ENCODE assay signal across 8 cellular contexts in the genomic region with DNA sequence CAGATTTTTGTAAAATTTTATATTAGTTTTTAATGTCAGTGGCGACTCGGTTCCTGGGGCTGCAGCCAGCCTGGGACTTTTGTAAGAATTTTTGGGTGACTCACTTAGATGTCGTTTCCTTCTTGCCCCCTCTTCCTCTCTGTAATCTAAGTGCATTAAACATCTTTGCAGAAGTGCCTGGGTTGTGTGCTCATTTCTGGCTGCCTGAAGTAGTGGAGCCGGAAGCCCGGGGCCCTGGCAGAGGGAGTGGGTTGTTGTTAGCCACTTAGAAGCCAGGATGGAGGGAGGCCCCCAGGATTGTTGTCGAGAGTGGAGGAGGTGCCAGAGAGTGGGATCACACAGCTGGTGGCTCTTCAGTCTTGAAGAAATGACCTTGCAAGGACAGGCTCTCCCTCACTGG. TPM values are rescaled to one million over a fixed set of nuclear protein-coding genes. Genes with fewer than 3 reads are reported as not detected.
DNase-seq lines count a peak whose midpoint lies in the region; ATAC-seq lines count a peak whose summit lies in the region.

No MANE protein-coding gene starts in this region.

- no peak overlapping the region for H3K4me3 ChIP-seq in iPS-15b (ENCODE audit: low read depth, low read length)
- H3K4me3 ChIP-seq in stomach smooth muscle (ENCODE audit: low read length in 2 of 2) = no peak overlapping the region

- H3K27me3 ChIP-seq in iPS-15b (ENCODE audit: control insufficient read depth, insufficient read depth, low read length) (no peaks in the 10 kb centered on the region), stomach smooth muscle (ENCODE audit: control insufficient read depth in 1 of 2, insufficient read depth in 2 of 2, low read length in 2 of 2) (no peaks in the 10 kb centered on the region)

- peak; percentile 93 to 96 for DNase-seq in NOMO-1 (lab: John Stamatoyannopoulos, UW; ENCODE audit: unreplicated experiment in 2 of 2)
- no peak for DNase-seq in activated naive CD4-positive, alpha-beta T cell treated with anti-CD3 and anti-CD28 coated beads, Interleukin-2, amount 50 U/mL, for 72 hours (ENCODE audit: low spot score in 2 of 2)
- DNase-seq in pons (ENCODE audit: low spot score) = no peak
- DNase-seq in DMS 273 treated with DMSO at 0.1 percent for 48 hours (lab: John Stamatoyannopoulos, UW) = no peak
- DNase-seq in NCI-H1105 treated with DMSO at 0.1 percent for 48 hours (lab: John Stamatoyannopoulos, UW) = no peak

- H3K27ac Mint-ChIP-seq in activated naive CD4-positive, alpha-beta T cell treated with anti-CD3 and anti-CD28 coated beads, Interleukin-2, amount 50 U/mL, for 72 hours = peak overlapping the region; percentile 80 to 92

- no peaks in the 10 kb centered on the region for H3K36me3 Mint-ChIP-seq in activated naive CD4-positive, alpha-beta T cell treated with anti-CD3 and anti-CD28 coated beads, Interleukin-2, amount 50 U/mL, for 72 hours

- no peaks in the 10 kb centered on the region for H3K9me3 ChIP-seq in iPS-15b (ENCODE audit: control insufficient read depth, insufficient read depth, low read length)
- H3K9me3 ChIP-seq in stomach smooth muscle (ENCODE audit: control insufficient read depth in 2 of 2, low read length in 2 of 2) = no peaks in the 10 kb centered on the region

- H3K4me1 ChIP-seq in iPS-15b (ENCODE audit: control insufficient read depth, insufficient read depth, low read length) (peaks cover 19% of the 10 kb centered on the region), stomach smooth muscle (ENCODE audit: control insufficient read depth, insufficient read depth, low read length) (peaks cover 52% of the 10 kb centered on the region)

- H3K36me3 ChIP-seq in iPS-15b (ENCODE audit: control insufficient read depth, insufficient read depth, low read length) (no peaks in the 10 kb centered on the region), stomach smooth muscle (ENCODE audit: control insufficient read depth in 2 of 2, insufficient read depth in 2 of 2, low read length in 2 of 2) (peaks cover 0 to 2% of the 10 kb centered on the region in 2 donors)

- H3K27ac ChIP-seq in stomach smooth muscle (ENCODE audit: low read length) = peak overlapping the region; percentile 71

- ATAC-seq in activated naive CD4-positive, alpha-beta T cell treated with anti-CD3 and anti-CD28 coated beads, Interleukin-2, amount 50 U/mL, for 72 hours = peak; percentile 48 to 76
- no peak for ATAC-seq in GM18858 (IDR thresholded peaks at IDR 0.05; ENCODE audit: unreplicated experiment)

- H3K9me3 Mint-ChIP-seq in activated naive CD4-positive, alpha-beta T cell treated with anti-CD3 and anti-CD28 coated beads, Interleukin-2, amount 50 U/mL, for 72 hours = no peaks in the 10 kb centered on the region

- H3K9ac ChIP-seq in iPS-15b (ENCODE audit: low read depth, low read length) (peak overlapping the region; percentile 24), stomach smooth muscle (ENCODE audit: low read length in 2 of 2) (peak overlapping the region in 1 of 2 donors; percentile 15)

RNA-seq across cellular contexts. Expression of a gene that starts 11.0 kb away (rescaled TPM):
- total RNA-seq in activated naive CD4-positive, alpha-beta T cell treated with anti-CD3 and anti-CD28 coated beads, Interleukin-2, amount 50 U/mL, for 72 hours = 10 to 100 TPM; 22.9 to 47.3 TPM

Comparison
In these comparisons a context has a peak if more than half of its experiments do, and no peak if none do; other contexts are left out.
1. DNase-seq: peak in NOMO-1 (2 of 2); none in activated naive CD4-positive, alpha-beta T cell treated with anti-CD3 and anti-CD28 coated beads, Interleukin-2, amount 50 U/mL, for 72 hours (0 of 2), pons (single experiment), DMS 273 treated with DMSO at 0.1 percent for 48 hours (single experiment) and NCI-H1105 treated with DMSO at 0.1 percent for 48 hours (single experiment).